In the genomic region with DNA sequence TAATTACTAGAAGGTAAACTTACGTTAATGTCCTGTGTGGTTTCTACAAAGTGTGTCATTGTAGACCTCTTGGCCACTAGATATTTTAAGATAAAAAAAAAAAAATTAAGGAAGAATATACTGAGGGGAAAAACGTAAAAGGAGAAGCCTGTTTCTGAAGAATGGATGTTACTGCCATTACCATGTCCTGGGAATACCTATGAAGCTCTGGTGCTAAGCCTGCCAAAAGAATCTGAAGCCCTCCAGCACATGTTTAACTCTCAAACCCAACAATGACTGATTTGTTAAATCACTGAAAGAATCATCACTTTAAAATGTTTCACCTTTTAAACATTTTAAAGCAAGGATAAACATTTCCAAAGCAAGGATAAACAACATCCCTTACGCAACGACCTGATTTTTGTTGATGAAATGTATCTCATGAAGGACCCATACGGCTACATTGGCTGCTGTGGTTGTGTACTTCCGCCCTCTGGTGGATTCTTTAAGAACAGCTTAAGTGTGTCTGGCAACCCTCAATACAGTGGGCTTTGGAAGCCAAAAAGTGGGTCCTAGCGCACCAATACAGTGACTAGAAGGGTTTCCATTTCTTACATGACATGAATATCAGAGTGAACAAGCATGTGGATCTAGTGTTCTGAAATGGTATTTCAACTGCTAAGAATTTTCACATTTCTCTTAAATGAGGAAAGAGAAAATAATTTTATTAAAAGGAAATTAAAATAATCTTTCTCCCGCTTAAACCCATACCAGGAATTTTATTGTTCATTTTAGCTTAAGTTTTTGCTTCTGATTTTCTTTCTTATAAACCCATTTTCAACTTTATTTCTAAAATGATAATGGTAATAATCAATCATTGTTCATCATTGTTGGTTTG, we compare ENCODE assay signal across 8 cellular contexts.
DNase-seq lines count a peak whose midpoint lies in the region; ATAC-seq and TF ChIP-seq lines count a peak whose summit lies in the region.

No MANE protein-coding gene starts in this region.

- no peak overlapping the region for H3K27ac Mint-ChIP-seq in activated CD4-positive, alpha-beta memory T cell treated with anti-CD3 and anti-CD28 coated beads for 36 hours
- peak overlapping the region in 3 of 9 donors; percentile 3 to 46 (median 22) for H3K27ac Mint-ChIP-seq in naive thymus-derived CD4-positive, alpha-beta T cell

- no peaks in the 10 kb centered on the region for H3K4me1 Mint-ChIP-seq in activated CD4-positive, alpha-beta memory T cell treated with anti-CD3 and anti-CD28 coated beads for 36 hours (ENCODE audit: low read depth)
- H3K4me1 Mint-ChIP-seq in naive thymus-derived CD4-positive, alpha-beta T cell: peaks cover 0 to 4% (median 0%) of the 10 kb centered on the region in 7 donors

- DNase-seq in DMS 273 treated with DMSO at 0.1 percent for 48 hours (lab: John Stamatoyannopoulos, UW): peak; percentile 7
- peak; percentile 53 to 81 for DNase-seq in NCI-H524 (lab: John Stamatoyannopoulos, UW)
- peak; percentile 52 for DNase-seq in activated CD4-positive, alpha-beta memory T cell treated with anti-CD3 and anti-CD28 coated beads for 36 hours
- peak; percentile 3 for DNase-seq in epithelial cell of prostate (ENCODE audit: low read depth, low spot score)
- peak in 8 of 9 donors; percentile 24 to 64 (median 54) for DNase-seq in naive thymus-derived CD4-positive, alpha-beta T cell
- peak in 1 of 2 donors; percentile 48 for DNase-seq in tibial artery

- no peaks in the 10 kb centered on the region for H3K4me1 ChIP-seq in naive thymus-derived CD4-positive, alpha-beta T cell (ENCODE audit: control insufficient read depth in 2 of 2, insufficient read depth in 2 of 2, low read length in 2 of 2)
- H3K4me1 ChIP-seq in tibial artery: peaks cover 0 to 27% (median 2%) of the 10 kb centered on the region in 4 donors

- H3K9me3 Mint-ChIP-seq in activated CD4-positive, alpha-beta memory T cell treated with anti-CD3 and anti-CD28 coated beads for 36 hours: no peaks in the 10 kb centered on the region
- no peaks in the 10 kb centered on the region for H3K9me3 Mint-ChIP-seq in naive thymus-derived CD4-positive, alpha-beta T cell

- H3K36me3 ChIP-seq in naive thymus-derived CD4-positive, alpha-beta T cell (ENCODE audit: control insufficient read depth in 2 of 3, insufficient read depth in 3 of 3, low read length in 3 of 3): peaks cover 0 to 13% (median 0%) of the 10 kb centered on the region in 3 experiments
- H3K36me3 ChIP-seq in tibial artery: peaks cover 0 to 40% (median 19%) of the 10 kb centered on the region in 3 donors

- H3K4me3 Mint-ChIP-seq in activated CD4-positive, alpha-beta memory T cell treated with anti-CD3 and anti-CD28 coated beads for 36 hours: no peak overlapping the region
- no peak overlapping the region for H3K4me3 Mint-ChIP-seq in naive thymus-derived CD4-positive, alpha-beta T cell

- no peaks in the 10 kb centered on the region for H3K27me3 ChIP-seq in naive thymus-derived CD4-positive, alpha-beta T cell (ENCODE audit: control insufficient read depth in 2 of 2, insufficient read depth in 2 of 2, low read length in 2 of 2)
- no peaks in the 10 kb centered on the region for H3K27me3 ChIP-seq in tibial artery

- POLR2A ChIA-PET in activated CD4-positive, alpha-beta memory T cell treated with anti-CD3 and anti-CD28 coated beads for 36 hours (lab: Charles Lee): interaction anchor here (0.6 kb wide), 2 partner anchors 132 to 250 kb away, joined by 3 to 4 read pairs; no protein-coding TSS in a partner anchor
- POLR2A ChIA-PET in naive thymus-derived CD4-positive, alpha-beta T cell (lab: Charles Lee): interaction anchor here (1.6 to 1.8 kb wide), 2 partner anchors 10 to 250 kb away, joined by 3 to 5 read pairs; no protein-coding TSS in a partner anchor

- no peak overlapping the region for H3K4me3 ChIP-seq in naive thymus-derived CD4-positive, alpha-beta T cell (ENCODE audit: low read length)
- H3K4me3 ChIP-seq in tibial artery: no peak overlapping the region

- CTCF ChIA-PET in activated CD4-positive, alpha-beta memory T cell treated with anti-CD3 and anti-CD28 coated beads for 36 hours (lab: Charles Lee): interaction anchor here (0.6 to 10.6 kb wide), 31 partner anchors 8 to 345 kb away, joined by 3 to 207 read pairs (median 5); a partner anchor contains a TSS
- CTCF ChIA-PET in naive thymus-derived CD4-positive, alpha-beta T cell (lab: Charles Lee): interaction anchor here (0.6 to 8.8 kb wide), 14 partner anchors 11 to 387 kb away, joined by 3 to 135 read pairs (median 3); no protein-coding TSS in a partner anchor

- H3K36me3 Mint-ChIP-seq in activated CD4-positive, alpha-beta memory T cell treated with anti-CD3 and anti-CD28 coated beads for 36 hours: peaks cover 8% of the 10 kb centered on the region
- peaks cover 4 to 56% (median 22%) of the 10 kb centered on the region in 5 donors for H3K36me3 Mint-ChIP-seq in naive thymus-derived CD4-positive, alpha-beta T cell

- H3K27me3 Mint-ChIP-seq in activated CD4-positive, alpha-beta memory T cell treated with anti-CD3 and anti-CD28 coated beads for 36 hours: no peaks in the 10 kb centered on the region
- H3K27me3 Mint-ChIP-seq in naive thymus-derived CD4-positive, alpha-beta T cell: no peaks in the 10 kb centered on the region

- peak; percentile 88 for ATAC-seq in GM19397 (IDR thresholded peaks at IDR 0.05; ENCODE audit: unreplicated experiment)
- peak; percentile 94 for ATAC-seq in HG03442 (IDR thresholded peaks at IDR 0.05; ENCODE audit: unreplicated experiment)
- peak; percentile 97 for ATAC-seq in naive thymus-derived CD4-positive, alpha-beta T cell

- TF ChIP-seq CTCF in tibial artery (IDR thresholded peaks at IDR 0.05): peak; percentile 82 to 84

- H3K9me3 ChIP-seq in naive thymus-derived CD4-positive, alpha-beta T cell (ENCODE audit: control insufficient read depth in 2 of 3, low read length in 3 of 3): no peaks in the 10 kb centered on the region
- no peaks in the 10 kb centered on the region for H3K9me3 ChIP-seq in tibial artery

- intact Hi-C loops in activated CD4-positive, alpha-beta memory T cell treated with anti-CD3 and anti-CD28 coated beads for 36 hours (cut with micrococcal nuclease): loop anchor here (1.0 to 5.0 kb wide), 3 partner anchors 137 to 342 kb away; a partner anchor contains a TSS
- intact Hi-C loops in naive thymus-derived CD4-positive, alpha-beta T cell (cut with micrococcal nuclease): loop anchor here (1.0 to 5.0 kb wide), 6 partner anchors 15 to 341 kb away; a partner anchor contains a TSS
- intact Hi-C loops in tibial artery (cut with DNase I; ENCODE audit: low total_unique reads): loop anchor here (5.0 to 10.0 kb wide), 2 partner anchors 252 to 335 kb away; no protein-coding TSS in a partner anchor

- H3K27ac ChIP-seq in epithelial cell of prostate: no peak overlapping the region
- H3K27ac ChIP-seq in naive thymus-derived CD4-positive, alpha-beta T cell (ENCODE audit: low read depth, low read length): no peak overlapping the region
- H3K27ac ChIP-seq in tibial artery: peak overlapping the region in 1 of 2 donors; percentile 10
